ENCODE assay signal across 9 cellular contexts in the genomic region with DNA sequence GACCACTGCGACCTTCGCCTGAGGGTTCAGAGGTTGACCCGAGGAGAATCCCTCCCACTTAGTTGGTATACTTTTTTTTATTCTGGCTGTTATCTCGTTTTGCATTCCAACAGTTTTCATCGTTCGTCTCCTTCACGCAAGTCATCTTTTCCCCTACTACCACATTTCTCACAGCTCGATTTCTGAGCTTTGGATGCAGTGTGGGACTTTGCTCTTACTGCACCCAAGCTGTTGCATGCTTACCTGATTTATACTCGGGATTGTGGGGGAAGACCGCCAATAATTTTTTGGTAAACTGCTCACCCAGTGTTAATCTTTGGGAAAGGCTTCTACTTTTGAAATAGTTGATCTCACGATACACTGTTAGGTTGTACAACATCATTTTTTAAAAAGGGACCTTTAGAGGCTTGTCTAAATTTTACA. TPM values are rescaled to one million over a fixed set of nuclear protein-coding genes. Genes with fewer than 3 reads are reported as not detected.
DNase-seq lines count a peak whose midpoint lies in the region; ATAC-seq, FAIRE-seq and TF ChIP-seq lines count a peak whose summit lies in the region.
"Had no signal": no experiment of that assay in that cellular context is flagged by ENCODE, and none has a peak within 500 bp of the region (broad histone marks: within the 10 kb centered on the region; RNA-seq: fewer than 3 reads in every experiment).

No MANE protein-coding gene starts in this region.

- H3K36me3 ChIP-seq in heart right ventricle (no peaks in the 10 kb centered on the region), GM12878 (ENCODE audit: control insufficient read depth in 2 of 2, insufficient read depth in 2 of 2, low read length in 1 of 2) (no peaks in the 10 kb centered on the region), uterus (no peaks in the 10 kb centered on the region)

- FAIRE-seq in GM12878 (lab: Jason Lieb, UNC) (no peak), HTR-8/SVneo (lab: Jason Lieb, UNC) (no peak)

- no peaks in the 10 kb centered on the region for H4K20me1 ChIP-seq in GM12878 (ENCODE audit: control insufficient read depth, insufficient read depth)

- H3K4me1 ChIP-seq in heart right ventricle = peaks cover 0 to 74% (median 59%) of the 10 kb centered on the region in 9 donors
- H3K4me1 ChIP-seq in GM12878 (ENCODE audit: control insufficient read depth, insufficient read depth, low read length) = no peaks in the 10 kb centered on the region
- peaks cover under 1 to 6% of the 10 kb centered on the region in 2 donors for H3K4me1 ChIP-seq in uterus

- no peaks in the 10 kb centered on the region for H3K36me3 Mint-ChIP-seq in memory B cell

- peak overlapping the region; percentile 82 to 99 (median 96) for H3K4me3 ChIP-seq in heart right ventricle
- H3K4me3 ChIP-seq in GM12878 = peak overlapping the region; percentile 95
- peak overlapping the region; percentile 90 to 99 for H3K4me3 ChIP-seq in uterus

- H3K27ac Mint-ChIP-seq in memory B cell = peak overlapping the region; percentile 96

- no TSS peak for BruUV-seq in GM12878 (replicated peaks; lab: Mats Ljungman, UMichigan)

- no peaks in the 10 kb centered on the region for H3K27me3 Mint-ChIP-seq in memory B cell

- TF ChIP-seq CTCF in heart right ventricle (IDR thresholded peaks at IDR 0.05) (no peak), GM12878 (IDR thresholded peaks at IDR 0.05 in 2 of 3, conservative IDR thresholded peaks at IDR 0.05 in 1 of 3; ENCODE audit: control insufficient read depth in 2 of 3, extremely low read depth in 1 of 3, insufficient read depth in 1 of 3, low read depth in 3 of 3, low read length in 3 of 3) (no peak), uterus (IDR thresholded peaks at IDR 0.05) (no peak)

- TF ChIP-seq POLR2A in GM12878 (IDR thresholded peaks at IDR 0.05; ENCODE audit: low read depth, low read length) (no peak), uterus (IDR thresholded peaks at IDR 0.05) (no peak)

- H2AFZ ChIP-seq in GM12878 (ENCODE audit: control insufficient read depth, low read depth, low read length) = peak overlapping the region; percentile 90

- in situ Hi-C loops in GM12878 (cut with MboI) = no loop called here

- RAD21 ChIA-PET in GM12878 (lab: Charles Lee; ENCODE audit: unreplicated experiment) = interaction anchor here (0.5 to 2.0 kb wide), 4 partner anchors 8 to 444 kb away, joined by 3 to 6 read pairs (median 4); a partner anchor contains a TSS

- H3K4me2 ChIP-seq in GM12878 (ENCODE audit: control insufficient read depth, insufficient read depth) = peak overlapping the region; percentile 90

- peaks cover 36% of the 10 kb centered on the region for H3K79me2 ChIP-seq in GM12878 (ENCODE audit: control insufficient read depth, insufficient read depth, low read length)

- intact Hi-C loops in heart right ventricle (cut with DNase I) (loop anchor here in 2 of 10 donors (5.0 to 10.0 kb wide), 2 partner anchors 73 to 141 kb away; a partner anchor contains a TSS), left cardiac atrium (cut with DNase I) (no loop called here), GM12878 (cut with micrococcal nuclease; ENCODE audit: unreplicated experiment) (no loop called here), uterus (cut with DNase I; ENCODE audit: low total_unique reads) (no loop called here)

- TF ChIP-seq RAD21 in GM12878 (IDR thresholded peaks at IDR 0.05; ENCODE audit: insufficient read depth, low read depth, low read length) = no peak

- no peaks in the 10 kb centered on the region for H3K27me3 ChIP-seq in heart right ventricle
- H3K27me3 ChIP-seq in GM12878 (replicated peaks in 1 of 2; ENCODE audit: control insufficient read depth in 2 of 2, insufficient read depth in 2 of 2, low read length in 1 of 2) = no peaks in the 10 kb centered on the region
- H3K27me3 ChIP-seq in uterus = no peaks in the 10 kb centered on the region

- H3K9me3 ChIP-seq in heart right ventricle = no peaks in the 10 kb centered on the region
- no peaks in the 10 kb centered on the region for H3K9me3 ChIP-seq in GM12878 (replicated peaks; ENCODE audit: control insufficient read depth, insufficient read depth, low read length)
- H3K9me3 ChIP-seq in uterus = no peaks in the 10 kb centered on the region

- DNase-seq in heart right ventricle (no peak), left cardiac atrium (no peak), GM12878 (ENCODE audit: low read depth, low spot score) (no peak), memory B cell (ENCODE audit: low spot score in 2 of 2) (no peak), uterus (no peak), SK-N-DZ (ENCODE audit: low spot score) (no peak), HTR-8/SVneo (ENCODE audit: insufficient read length, low spot score) (no peak)
- DNase-seq: activated CD4-positive, CD25-positive, alpha-beta regulatory T cell treated with anti-CD3 and anti-CD28 coated beads, Interleukin-2, amount 50 U/mL, for 72 hours had no signal

- WGBS in heart right ventricle, 2 donors = 2 to 4% methylated on average over 11 of the region's 11 CpGs
- 6% methylated on average over 11 of the region's 11 CpGs for WGBS in GM12878 (ENCODE audit: insufficient coverage, insufficient replicate concordance, low lambda C conversion rate, missing lambda C conversion rate)

- TF ChIP-seq EP300 in GM12878 (IDR thresholded peaks at IDR 0.05; ENCODE audit: borderline replicate concordance in 1 of 2, control insufficient read depth in 1 of 2, low read depth in 2 of 2, low read length in 2 of 2) = no peak

- peak overlapping the region; percentile 91 for H3K9ac ChIP-seq in GM12878 (ENCODE audit: control insufficient read depth, insufficient read depth, low read length)

- CTCF ChIA-PET in GM12878 (lab: Yijun Ruan, JAX) = interaction anchor here (3.0 kb wide), 1 partner anchor 430 kb away, joined by 15 read pairs; no protein-coding TSS in a partner anchor

- POLR2A ChIA-PET in GM12878 (lab: Charles Lee) = interaction anchor here (0.6 kb wide), 1 partner anchor 187 kb away, joined by 6 read pairs; no protein-coding TSS in a partner anchor

- SMC1A ChIA-PET in GM12878 (lab: Charles Lee; ENCODE audit: uncharacterized antibody, unreplicated experiment) = interaction anchor here (1.3 to 2.6 kb wide), 4 partner anchors 8 to 428 kb away, joined by 3 to 10 read pairs (median 5); no protein-coding TSS in a partner anchor

- no peak for ATAC-seq in heart right ventricle
- ATAC-seq in left cardiac atrium = no peak
- ATAC-seq in GM12878 = no peak
- no peak for ATAC-seq in memory B cell (ENCODE audit: low read depth)
- ATAC-seq in HG02588 (IDR thresholded peaks at IDR 0.05; ENCODE audit: unreplicated experiment) = no peak

- peak overlapping the region; percentile 85 to 99 (median 94) for H3K27ac ChIP-seq in heart right ventricle
- H3K27ac ChIP-seq in GM12878 (ENCODE audit: control insufficient read depth, insufficient read depth) = peak overlapping the region; percentile 84
- H3K27ac ChIP-seq in uterus = peak overlapping the region; percentile 95 to 98

- peaks cover 29% of the 10 kb centered on the region for H3K4me1 Mint-ChIP-seq in memory B cell

- H3K4me3 Mint-ChIP-seq in memory B cell = peak overlapping the region; percentile 96

- no peaks in the 10 kb centered on the region for H3K9me3 Mint-ChIP-seq in memory B cell

TF ChIP-seq in GM12878, 131 proteins besides CTCF, POLR2A, EP300 and RAD21 (continues in another document):
- TF ChIP-seq KAT2A (conservative IDR thresholded peaks at IDR 0.05; ENCODE audit: control insufficient read depth, low read depth, low read length) (no peak), CEBPB (IDR thresholded peaks at IDR 0.05; ENCODE audit: borderline replicate concordance in 1 of 2, low read depth in 2 of 2, low read length in 2 of 2) (no peak)

RNA-seq across cellular contexts. Expression of a gene that starts 0.7 kb away (rescaled TPM):
- 10 to 100 TPM; 23.9 to 40.4 (median 29.8) TPM for total RNA-seq in heart right ventricle
- 10 to 100 TPM; 18.8 to 20.7 TPM for polyA plus RNA-seq in heart right ventricle
- total RNA-seq in left cardiac atrium = 10 to 100 TPM; 30.6 to 32.5 TPM
- total RNA-seq in GM12878 (2013; cell fraction: nucleolus; rRNA removed) = 62.7 and 72.1 TPM in 2 replicates
- 16.0 and 20.0 TPM in 2 replicates for total RNA-seq in GM12878 (2014; rRNA removed)
- 18.6 and 19.4 TPM in 2 replicates for total RNA-seq in GM12878 (2014; rRNA removed; fragmentation: Illumina TruSeq; extraction: Trizol)
- 17.0 and 18.1 TPM in 2 replicates for total RNA-seq in GM12878 (2021)
- 8.5 TPM for polyA plus RNA-seq in GM12878 (2011; ENCODE audit: low read depth)
- 22.8 and 36.0 TPM in 2 replicates for polyA plus RNA-seq in GM12878 (2011; rRNA removed)
- polyA plus RNA-seq in GM12878 (2011; cell fraction: cytosol; rRNA removed) = 7.4 and 7.8 TPM in 2 replicates
- 12.8 and 14.9 TPM in 2 replicates for polyA plus RNA-seq in GM12878 (2011; cell fraction: nucleus; rRNA removed)
- polyA plus RNA-seq in GM12878 (2012) = 10.6 and 13.0 TPM in 2 replicates
- 12.6 and 15.5 TPM in 2 replicates for polyA plus RNA-seq in GM12878 (2014; fragmentation: Illumina TruSeq; extraction: Trizol)
- polyA plus RNA-seq in GM12878 (2014; fragmentation: Nextera tagmentation; extraction: Ambion mirVana) = 10 to 100 TPM; 13.5 to 16.2 TPM
- polyA plus RNA-seq in GM12878 (2014; rRNA removed) = 8.2 and 9.8 TPM in 2 replicates
- 10 to 100 TPM; 20.6 to 23.2 TPM for polyA plus RNA-seq in GM12878 (2016; fragmentation: Nextera tagmentation; extraction: Ambion mirVana)
- polyA minus RNA-seq in GM12878 (2011; rRNA and poly(A)+ RNA removed) = 13.8 and 39.4 TPM in 2 replicates
- 5.5 and 8.2 TPM in 2 replicates for polyA minus RNA-seq in GM12878 (2011; cell fraction: cytosol; rRNA and poly(A)+ RNA removed)
- polyA minus RNA-seq in GM12878 (2011; cell fraction: nucleus; rRNA and poly(A)+ RNA removed) = 12.9 and 15.3 TPM in 2 replicates
- total RNA-seq in uterus = 100 to 1,000 TPM in 2 of 4 donors, 10 to 100 TPM in 2; 40.7 to 397 (median 101) TPM
- 44.6 and 47.9 TPM in 2 replicates for polyA plus RNA-seq in SK-N-DZ (2014; cell fraction: cytosol; rRNA removed)
- 29.3 and 29.8 TPM in 2 replicates for polyA plus RNA-seq in SK-N-DZ (2014; cell fraction: nucleus; rRNA removed)
